In the genomic region with DNA sequence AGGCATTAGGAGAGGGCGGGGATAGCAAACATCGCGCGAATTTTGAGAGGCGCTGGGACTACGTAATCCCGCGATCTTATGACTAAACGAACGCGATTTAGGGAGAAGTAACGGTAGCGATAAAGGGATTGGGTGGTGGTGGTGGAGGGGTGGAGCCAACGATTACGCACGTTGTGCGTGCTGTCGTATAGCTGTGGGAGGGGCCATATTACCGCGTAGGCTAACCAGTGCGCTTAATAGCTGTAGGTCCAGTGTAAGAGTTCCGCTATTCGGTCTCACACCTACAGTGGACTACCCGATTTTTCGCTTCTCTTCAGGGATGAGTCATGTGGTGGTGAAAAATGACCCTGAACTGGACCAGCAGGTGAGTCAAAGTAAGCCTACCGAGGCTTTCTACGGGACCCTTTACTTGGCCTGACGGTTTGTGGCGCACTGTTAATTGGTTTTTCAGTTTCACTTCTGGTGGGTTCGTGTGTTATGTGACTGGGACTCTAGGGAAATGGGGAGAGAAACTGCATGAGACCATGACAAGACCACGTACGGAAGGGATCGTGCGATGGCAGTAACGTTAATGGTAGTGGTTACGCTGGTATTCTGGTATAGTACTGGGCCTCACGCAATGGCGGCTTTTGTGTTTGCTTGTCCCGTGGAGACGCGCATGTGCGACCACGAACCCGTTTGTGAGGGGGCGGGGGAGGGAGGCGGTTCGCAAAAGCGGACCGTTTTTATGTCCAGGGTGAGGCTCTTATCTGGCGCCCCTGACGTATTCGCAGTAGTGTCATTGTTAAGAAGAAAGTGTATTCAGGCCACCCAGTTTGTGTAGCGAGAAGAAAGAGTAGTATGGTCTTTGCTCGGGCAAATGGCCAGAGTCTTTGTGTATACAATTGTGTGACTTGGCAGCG, we compare ENCODE assay signal across 1 cellular context.
TF ChIP-seq lines count a peak whose summit lies in the region.

Gene DDX3Y, plus strand, starts transcription at position 251 of the 902 bp plus-strand sequence. Its CDS starts 69 bp downstream, at position 320.

TF ChIP-seq in liver, 16 proteins besides CTCF, POLR2A, EP300 and RAD21 (continued from another document):
- TF ChIP-seq, protein P1, sequence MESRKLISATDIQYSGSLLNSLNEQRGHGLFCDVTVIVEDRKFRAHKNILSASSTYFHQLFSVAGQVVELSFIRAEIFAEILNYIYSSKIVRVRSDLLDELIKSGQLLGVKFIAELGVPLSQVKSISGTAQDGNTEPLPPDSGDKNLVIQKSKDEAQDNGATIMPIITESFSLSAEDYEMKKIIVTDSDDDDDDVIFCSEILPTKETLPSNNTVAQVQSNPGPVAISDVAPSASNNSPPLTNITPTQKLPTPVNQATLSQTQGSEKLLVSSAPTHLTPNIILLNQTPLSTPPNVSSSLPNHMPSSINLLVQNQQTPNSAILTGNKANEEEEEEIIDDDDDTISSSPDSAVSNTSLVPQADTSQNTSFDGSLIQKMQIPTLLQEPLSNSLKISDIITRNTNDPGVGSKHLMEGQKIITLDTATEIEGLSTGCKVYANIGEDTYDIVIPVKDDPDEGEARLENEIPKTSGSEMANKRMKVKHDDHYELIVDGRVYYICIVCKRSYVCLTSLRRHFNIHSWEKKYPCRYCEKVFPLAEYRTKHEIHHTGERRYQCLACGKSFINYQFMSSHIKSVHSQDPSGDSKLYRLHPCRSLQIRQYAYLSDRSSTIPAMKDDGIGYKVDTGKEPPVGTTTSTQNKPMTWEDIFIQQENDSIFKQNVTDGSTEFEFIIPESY (IDR thresholded peaks at IDR 0.05): no peak
- no peak for TF ChIP-seq ATF3 (IDR thresholded peaks at IDR 0.05)
- TF ChIP-seq FOXA1 (IDR thresholded peaks at IDR 0.05): no peak
